9 cellular contexts compared by ENCODE assay signal in the genomic region with DNA sequence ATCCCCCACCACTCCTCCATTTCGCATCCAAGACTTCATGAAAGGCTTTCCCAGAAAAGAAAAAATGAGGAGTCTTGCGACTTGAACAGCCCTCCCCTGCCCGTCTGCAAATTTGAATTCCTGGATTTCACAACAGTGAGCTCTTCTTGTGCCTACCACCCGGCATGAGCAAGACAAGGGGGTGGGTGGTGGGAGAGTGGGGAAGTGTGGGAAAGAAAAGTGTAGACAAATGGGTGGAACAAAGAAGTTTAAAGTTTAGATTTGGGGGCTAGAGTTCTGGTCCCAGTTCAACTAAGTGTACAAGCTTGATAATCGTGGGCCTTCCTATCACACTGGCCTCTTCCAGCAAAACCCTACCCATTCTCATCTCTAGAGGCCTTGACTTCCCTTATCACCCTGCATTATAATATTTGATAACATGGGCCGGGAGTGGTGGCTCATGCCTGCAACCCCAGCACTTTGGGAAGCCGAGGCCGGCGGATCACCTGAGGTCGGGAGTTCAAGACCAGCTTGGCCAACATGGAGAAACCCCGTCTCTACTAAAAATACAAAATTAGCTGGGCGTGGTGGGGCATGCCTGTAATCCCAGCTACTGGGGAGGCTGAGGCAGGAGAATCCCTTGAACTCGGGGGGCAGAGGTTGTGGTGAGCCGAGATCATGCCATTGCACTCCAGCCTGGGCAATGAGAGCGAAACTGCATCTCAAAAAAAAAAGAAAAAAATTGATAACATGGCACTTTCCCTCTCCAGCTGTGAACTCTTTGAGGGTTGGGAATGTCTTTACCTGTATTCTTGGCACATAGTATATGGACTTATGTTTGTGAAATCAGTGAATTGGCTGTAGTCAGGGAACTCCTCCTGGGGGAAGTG. TPM values are rescaled to one million over a fixed set of nuclear protein-coding genes. Genes with fewer than 3 reads are reported as not detected.
DNase-seq lines count a peak whose midpoint lies in the region; ATAC-seq, FAIRE-seq and TF ChIP-seq lines count a peak whose summit lies in the region.
"Had no signal": no experiment of that assay in that cellular context is flagged by ENCODE, and none has a peak within 500 bp of the region (broad histone marks: within the 10 kb centered on the region; RNA-seq: fewer than 3 reads in every experiment).

No MANE protein-coding gene starts in this region.

- ATAC-seq in heart left ventricle = no peak
- no peak for ATAC-seq in left ventricle myocardium superior
- ATAC-seq in K562 = no peak
- ATAC-seq in memory B cell (ENCODE audit: low read depth) = no peak
- no peak for ATAC-seq in HG03442 (IDR thresholded peaks at IDR 0.05; ENCODE audit: unreplicated experiment)

- peak overlapping the region; percentile 80 to 93 for H3K9ac ChIP-seq in K562 (ENCODE audit: insufficient read depth in 1 of 2, low read depth in 2 of 2, low read length in 2 of 2)

- DNase-seq in heart left ventricle = no peak
- DNase-seq in left ventricle myocardium superior = no peak
- peak in 1 of 4 experiments; percentile 59 for DNase-seq in K562 (ENCODE audit: extremely low read depth in 1 of 4, low spot score in 3 of 4)
- no peak for DNase-seq in memory B cell (ENCODE audit: low spot score in 2 of 2)
- DNase-seq in NCI-H1694 treated with DMSO at 0.1 percent for 48 hours (lab: John Stamatoyannopoulos, UW) = no peak
- DNase-seq in DMS79 (lab: John Stamatoyannopoulos, UW) = no peak
- no peak for DNase-seq in NCI-H146 treated with DMSO at 0.1 percent for 48 hours (lab: John Stamatoyannopoulos, UW; ENCODE audit: unreplicated experiment)

- peak overlapping the region; percentile 98 for H3K4me2 ChIP-seq in K562 (ENCODE audit: insufficient read depth, low read length)

- H3K79me2 ChIP-seq in K562 (ENCODE audit: control insufficient read depth, insufficient read depth, low read length) = peaks cover 85% of the 10 kb centered on the region

- peaks cover 8% of the 10 kb centered on the region; the same call in 1 of the 2 replicates for H4K20me1 ChIP-seq in K562 (replicated peaks; ENCODE audit: control insufficient read depth, insufficient read depth, low read length)

- H3K27ac Mint-ChIP-seq in memory B cell = peak overlapping the region; percentile 87

- no TSS peak for BruUV-seq in K562 (replicated peaks; lab: Mats Ljungman, UMichigan)

- H3K36me3 ChIP-seq in heart left ventricle (peaks cover 0 to 40% (median 25%) of the 10 kb centered on the region in 9 donors), K562 (ENCODE audit: control insufficient read depth, insufficient read depth, low read length) (peaks cover 54% of the 10 kb centered on the region)

- no peak for TF ChIP-seq RAD21 in K562 (CRISPR knock-in tag; conservative IDR thresholded peaks at IDR 0.05 in 1 of 2, IDR thresholded peaks at IDR 0.05 in 1 of 2)

- H3K9me1 ChIP-seq in K562 (ENCODE audit: control insufficient read depth, insufficient read depth, low read length) = no peaks in the 10 kb centered on the region

- peak overlapping the region; percentile 94 for H3K4me3 Mint-ChIP-seq in memory B cell

- H3K36me3 Mint-ChIP-seq in memory B cell = peaks cover 19% of the 10 kb centered on the region

- peak overlapping the region; percentile 84 to 95 (median 93) for H3K27ac ChIP-seq in heart left ventricle
- H3K27ac ChIP-seq in K562 (ENCODE audit: extremely low read depth, low read depth, low read length) = peak overlapping the region; percentile 80

- no peak for TF ChIP-seq EP300 in K562 (IDR thresholded peaks at IDR 0.05; ENCODE audit: low read length)

- H3K9me3 Mint-ChIP-seq in memory B cell = no peaks in the 10 kb centered on the region

- peaks cover 66% of the 10 kb centered on the region for H3K4me1 Mint-ChIP-seq in memory B cell

- 53 to 57% (median 55%) methylated on average over 15 of the region's 15 CpGs for WGBS in heart left ventricle, 4 donors
- WGBS in K562 (ENCODE audit: insufficient coverage, low coverage, missing lambda C conversion rate) = 36% methylated on average over 15 of the region's 15 CpGs

- FAIRE-seq in K562 (lab: Jason Lieb, UNC) = no peak
- FAIRE-seq: endometrium had no signal

- intact Hi-C loops in heart left ventricle (cut with DNase I) = loop anchor here in 2 of 10 donors (10.0 kb wide), 1 partner anchor 514 kb away; the partner anchor contains the start of genes AGPAT1 (in 2 of the 2) and RNF5 (in 2 of the 2)
- intact Hi-C loops in left ventricle myocardium superior (cut with micrococcal nuclease) = no loop called here
- intact Hi-C loops in K562 (cut with micrococcal nuclease) = loop anchor here (1.0 to 10.0 kb wide), 2 partner anchors 9 to 514 kb away; partner anchors contain the start of genes AGPAT1, BAG6 and RNF5

- H3K4me3 ChIP-seq in heart left ventricle (peak overlapping the region; percentile 65 to 98 (median 83)), K562 (peak overlapping the region; percentile 52)

- TF ChIP-seq CTCF in heart left ventricle (IDR thresholded peaks at IDR 0.05) (no peak), K562 (IDR thresholded peaks at IDR 0.05 in 2 of 3, conservative IDR thresholded peaks at IDR 0.05 in 1 of 3; ENCODE audit: insufficient read depth in 2 of 3, low read depth in 1 of 3, low read length in 3 of 3) (no peak)

- H3K4me1 ChIP-seq in heart left ventricle (peaks cover 24 to 66% (median 49%) of the 10 kb centered on the region in 12 donors), K562 (replicated peaks in 1 of 2; ENCODE audit: control insufficient read depth in 2 of 2, insufficient read depth in 2 of 2, low read length in 2 of 2) (peaks cover 47 to 65% of the 10 kb centered on the region in 2 experiments)

- H3K27me3 ChIP-seq in heart left ventricle = no peaks in the 10 kb centered on the region
- no peaks in the 10 kb centered on the region for H3K27me3 ChIP-seq in K562 (ENCODE audit: control insufficient read depth in 2 of 2, insufficient read depth in 2 of 2, low read length in 2 of 2)

- CTCF ChIA-PET in K562 (lab: Yijun Ruan, JAX; ENCODE audit: low intra/inter-chr PET ratio) = interaction anchor here (0.9 kb wide), 1 partner anchor 28 kb away, joined by 3 read pairs; no protein-coding TSS in a partner anchor

- no peaks in the 10 kb centered on the region for H3K9me3 ChIP-seq in heart left ventricle
- no peaks in the 10 kb centered on the region for H3K9me3 ChIP-seq in K562 (replicated peaks; ENCODE audit: control insufficient read depth, insufficient read depth, low read depth, low read length)

- no peaks in the 10 kb centered on the region for H3K27me3 Mint-ChIP-seq in memory B cell

- H2AFZ ChIP-seq in K562 (ENCODE audit: low read depth, low read length) = peak overlapping the region; percentile 14

- POLR2A ChIA-PET in K562 (lab: Yijun Ruan, JAX) = interaction anchor here (0.6 to 9.8 kb wide), 42 partner anchors 8 to 1311 kb away, joined by 3 to 267 read pairs (median 5); partner anchors contain the start of genes ABHD16A, APOM, BAG6 and CLIC1

- TF ChIP-seq POLR2A in heart left ventricle (IDR thresholded peaks at IDR 0.05) (no peak), K562 (conservative IDR thresholded peaks at IDR 0.05) (peak; percentile 38; the same call in 1 of the 2 replicates)

- in situ Hi-C loops in K562 (cut with MboI) = loop anchor here (5.0 kb wide), 2 partner anchors 114 to 201 kb away; partner anchors contain the start of genes ATP6V1G2, NEU1 and NFKBIL1

RNA-seq across cellular contexts. Expression of gene C6orf47, which starts 0.7 kb away (rescaled TPM):
- total RNA-seq in heart left ventricle (10 to 100 TPM; 16.5 to 23.8 (median 20.0) TPM), left ventricle myocardium superior (18.6 TPM), K562 (2014; rRNA removed) (43.8 and 44.3 TPM in 2 replicates), K562 (2014; rRNA removed; fragmentation: Illumina TruSeq; extraction: Trizol) (24.7 and 24.9 TPM in 2 replicates), K562 (2015; rRNA removed; fragmentation: Illumina TruSeq; extraction: Trizol) (39.3 and 41.0 TPM in 2 replicates), K562 (2021) (28.0 and 33.2 TPM in 2 replicates)
- polyA plus RNA-seq in heart left ventricle (10 to 100 TPM; 19.4 to 30.9 TPM), K562 (2011; rRNA removed) (11.0 and 14.6 TPM in 2 replicates), K562 (2014; fragmentation: Illumina TruSeq; extraction: Trizol) (27.0 and 33.8 TPM in 2 replicates), K562 (2014; fragmentation: Nextera tagmentation; extraction: Ambion mirVana) (under 1 TPM; 0.14 to 0.27 TPM), K562 (2014; rRNA removed) (38.1 and 38.7 TPM in 2 replicates)
- total RNA-seq in K562 (2011; cell fraction: chromatin; rRNA removed; ENCODE audit: low replicate concordance) = 18.1 and 40.4 TPM in 2 replicates
- 34.1 and 39.2 TPM in 2 replicates for total RNA-seq in K562 (2011; cell fraction: nucleolus; rRNA removed)
- 28.1 and 30.1 TPM in 2 replicates for total RNA-seq in K562 (2011; cell fraction: nucleoplasm; rRNA removed)
- polyA plus RNA-seq in K562 (2011; cell fraction: cytosol; rRNA removed) = 10.6 and 16.9 TPM in 2 replicates
- polyA plus RNA-seq in K562 (2011; cell fraction: nucleus; rRNA removed) = 7.7 and 10.6 TPM in 2 replicates
- 31.5 and 32.4 TPM in 2 replicates for polyA plus RNA-seq in K562 (2012)
- polyA minus RNA-seq in K562 (2011; rRNA and poly(A)+ RNA removed) = 11.3 and 12.1 TPM in 2 replicates
- polyA minus RNA-seq in K562 (2011; cell fraction: cytosol; rRNA and poly(A)+ RNA removed) = 8.6 and 11.6 TPM in 2 replicates
- 14.7 and 20.5 TPM in 2 replicates for polyA minus RNA-seq in K562 (2011; cell fraction: nucleus; rRNA and poly(A)+ RNA removed)

RNA-seq across cellular contexts. Expression of gene GPANK1, which starts 3.6 kb away (rescaled TPM):
- total RNA-seq in heart left ventricle = 10 to 100 TPM; 15.9 to 29.8 (median 19.5) TPM
- 10 to 100 TPM; 19.5 to 24.5 TPM for polyA plus RNA-seq in heart left ventricle
- 19.2 TPM for total RNA-seq in left ventricle myocardium superior
- total RNA-seq in K562 (2011; cell fraction: chromatin; rRNA removed; ENCODE audit: low replicate concordance) = 47.6 and 87.1 TPM in 2 replicates
- 67.0 and 79.7 TPM in 2 replicates for total RNA-seq in K562 (2011; cell fraction: nucleolus; rRNA removed)
- total RNA-seq in K562 (2011; cell fraction: nucleoplasm; rRNA removed) = 60.5 and 67.5 TPM in 2 replicates
- total RNA-seq in K562 (2014; rRNA removed) = 63.9 and 66.3 TPM in 2 replicates
- 33.8 and 41.2 TPM in 2 replicates for total RNA-seq in K562 (2014; rRNA removed; fragmentation: Illumina TruSeq; extraction: Trizol)
- total RNA-seq in K562 (2015; rRNA removed; fragmentation: Illumina TruSeq; extraction: Trizol) = 46.3 and 47.4 TPM in 2 replicates
- 54.6 and 55.4 TPM in 2 replicates for total RNA-seq in K562 (2021)
- polyA plus RNA-seq in K562 (2011; rRNA removed) = 41.7 and 42.6 TPM in 2 replicates
- 55.8 and 78.7 TPM in 2 replicates for polyA plus RNA-seq in K562 (2011; cell fraction: cytosol; rRNA removed)
- polyA plus RNA-seq in K562 (2011; cell fraction: nucleus; rRNA removed) = 44.5 and 50.7 TPM in 2 replicates
- polyA plus RNA-seq in K562 (2012) = 53.6 and 55.1 TPM in 2 replicates
- polyA plus RNA-seq in K562 (2014; fragmentation: Illumina TruSeq; extraction: Trizol) = 97.0 and 111 TPM in 2 replicates
- 10 to 100 TPM; 32.2 to 38.0 TPM for polyA plus RNA-seq in K562 (2014; fragmentation: Nextera tagmentation; extraction: Ambion mirVana)
- polyA plus RNA-seq in K562 (2014; rRNA removed) = 77.8 and 92.2 TPM in 2 replicates
- polyA minus RNA-seq in K562 (2011; rRNA and poly(A)+ RNA removed) = 23.7 and 24.2 TPM in 2 replicates
- 15.0 and 16.1 TPM in 2 replicates for polyA minus RNA-seq in K562 (2011; cell fraction: cytosol; rRNA and poly(A)+ RNA removed)
- 27.9 and 38.1 TPM in 2 replicates for polyA minus RNA-seq in K562 (2011; cell fraction: nucleus; rRNA and poly(A)+ RNA removed)

RNA-seq across cellular contexts. Expression of gene CSNK2B, which starts 4.6 kb away (rescaled TPM):
- total RNA-seq in heart left ventricle = 100 to 1,000 TPM; 111 to 323 (median 116) TPM
- polyA plus RNA-seq in heart left ventricle = 100 to 1,000 TPM; 124 to 203 TPM
- 111 TPM for total RNA-seq in left ventricle myocardium superior
- 260 and 394 TPM in 2 replicates for total RNA-seq in K562 (2011; cell fraction: chromatin; rRNA removed; ENCODE audit: low replicate concordance)
- total RNA-seq in K562 (2011; cell fraction: nucleolus; rRNA removed) = 152 and 173 TPM in 2 replicates
- 222 and 269 TPM in 2 replicates for total RNA-seq in K562 (2011; cell fraction: nucleoplasm; rRNA removed)
- 540 and 633 TPM in 2 replicates for total RNA-seq in K562 (2014; rRNA removed)
- total RNA-seq in K562 (2014; rRNA removed; fragmentation: Illumina TruSeq; extraction: Trizol) = 434 and 461 TPM in 2 replicates
- 501 and 527 TPM in 2 replicates for total RNA-seq in K562 (2015; rRNA removed; fragmentation: Illumina TruSeq; extraction: Trizol)
- 512 and 529 TPM in 2 replicates for total RNA-seq in K562 (2021)
- 120 and 179 TPM in 2 replicates for polyA plus RNA-seq in K562 (2011; rRNA removed)
- 389 and 405 TPM in 2 replicates for polyA plus RNA-seq in K562 (2011; cell fraction: cytosol; rRNA removed)
- polyA plus RNA-seq in K562 (2011; cell fraction: nucleus; rRNA removed) = 398 and 493 TPM in 2 replicates
- 775 and 1,051 TPM in 2 replicates for polyA plus RNA-seq in K562 (2012)
- polyA plus RNA-seq in K562 (2014; fragmentation: Illumina TruSeq; extraction: Trizol) = 1,018 and 1,126 TPM in 2 replicates
- polyA plus RNA-seq in K562 (2014; fragmentation: Nextera tagmentation; extraction: Ambion mirVana) = 100 to 1,000 TPM; 870 to 972 TPM
- polyA plus RNA-seq in K562 (2014; rRNA removed) = 237 and 259 TPM in 2 replicates
- 244 and 291 TPM in 2 replicates for polyA minus RNA-seq in K562 (2011; rRNA and poly(A)+ RNA removed)
- 191 and 211 TPM in 2 replicates for polyA minus RNA-seq in K562 (2011; cell fraction: cytosol; rRNA and poly(A)+ RNA removed)
- 77.7 and 105 TPM in 2 replicates for polyA minus RNA-seq in K562 (2011; cell fraction: nucleus; rRNA and poly(A)+ RNA removed)

RNA-seq across cellular contexts. Expression of gene APOM, which starts 5.5 kb away (rescaled TPM):
- 1 to 10 TPM in 8 of 9 donors, under 1 TPM in 1; 0.54 to 4.3 (median 1.7) TPM for total RNA-seq in heart left ventricle
- 1 to 10 TPM; 2.4 to 6.6 TPM for polyA plus RNA-seq in heart left ventricle
- 2.4 TPM for total RNA-seq in left ventricle myocardium superior
- 6.6 and 7.8 TPM in 2 replicates for total RNA-seq in K562 (2011; cell fraction: chromatin; rRNA removed; ENCODE audit: low replicate concordance)
- 5.1 and 5.3 TPM in 2 replicates for total RNA-seq in K562 (2011; cell fraction: nucleolus; rRNA removed)
- total RNA-seq in K562 (2011; cell fraction: nucleoplasm; rRNA removed) = 9.8 and 10.1 TPM in 2 replicates
- total RNA-seq in K562 (2014; rRNA removed) = 5.7 and 6.6 TPM in 2 replicates
- total RNA-seq in K562 (2014; rRNA removed; fragmentation: Illumina TruSeq; extraction: Trizol) = 10.4 and 10.8 TPM in 2 replicates
- 6.6 and 7.1 TPM in 2 replicates for total RNA-seq in K562 (2015; rRNA removed; fragmentation: Illumina TruSeq; extraction: Trizol)
- total RNA-seq in K562 (2021) = 9.7 and 10.1 TPM in 2 replicates
- polyA plus RNA-seq in K562 (2011; rRNA removed) = 7.7 and 8.6 TPM in 2 replicates
- 10.2 and 18.1 TPM in 2 replicates for polyA plus RNA-seq in K562 (2011; cell fraction: cytosol; rRNA removed)
- polyA plus RNA-seq in K562 (2011; cell fraction: nucleus; rRNA removed) = 13.8 and 20.1 TPM in 2 replicates
- polyA plus RNA-seq in K562 (2012) = 11.4 and 16.2 TPM in 2 replicates
- 13.1 and 17.4 TPM in 2 replicates for polyA plus RNA-seq in K562 (2014; fragmentation: Illumina TruSeq; extraction: Trizol)
- 10 to 100 TPM; 23.9 to 24.3 TPM for polyA plus RNA-seq in K562 (2014; fragmentation: Nextera tagmentation; extraction: Ambion mirVana)
- 10.1 and 13.5 TPM in 2 replicates for polyA plus RNA-seq in K562 (2014; rRNA removed)
- 2.6 and 5.6 TPM in 2 replicates for polyA minus RNA-seq in K562 (2011; rRNA and poly(A)+ RNA removed)
- 2.2 and 3.5 TPM in 2 replicates for polyA minus RNA-seq in K562 (2011; cell fraction: cytosol; rRNA and poly(A)+ RNA removed)
- polyA minus RNA-seq in K562 (2011; cell fraction: nucleus; rRNA and poly(A)+ RNA removed) = 1.6 and 2.3 TPM in 2 replicates

RNA-seq across cellular contexts. Expression of gene LY6G5B, which starts 8.5 kb away (rescaled TPM):
- total RNA-seq in heart left ventricle (10 to 100 TPM in 1 of 9 donors, 1 to 10 TPM in 8; 1.4 to 12.0 (median 4.6) TPM), left ventricle myocardium superior (3.9 TPM), K562 (2014; rRNA removed) (6.0 and 6.3 TPM in 2 replicates), K562 (2014; rRNA removed; fragmentation: Illumina TruSeq; extraction: Trizol) (7.5 and 9.0 TPM in 2 replicates), K562 (2015; rRNA removed; fragmentation: Illumina TruSeq; extraction: Trizol) (6.0 and 7.9 TPM in 2 replicates), K562 (2021) (18.4 and 24.6 TPM in 2 replicates)
- polyA plus RNA-seq in heart left ventricle (1 to 10 TPM; 2.1 to 5.3 TPM), K562 (2011; rRNA removed) (14.6 and 22.5 TPM in 2 replicates), K562 (2014; fragmentation: Illumina TruSeq; extraction: Trizol) (25.9 and 27.0 TPM in 2 replicates), K562 (2014; fragmentation: Nextera tagmentation; extraction: Ambion mirVana) (1 to 10 TPM; 6.6 to 7.2 TPM), K562 (2014; rRNA removed) (16.8 and 19.9 TPM in 2 replicates)
- total RNA-seq in K562 (2011; cell fraction: chromatin; rRNA removed; ENCODE audit: low replicate concordance) = 184 and 285 TPM in 2 replicates
- 96.9 and 102 TPM in 2 replicates for total RNA-seq in K562 (2011; cell fraction: nucleolus; rRNA removed)
- 162 and 291 TPM in 2 replicates for total RNA-seq in K562 (2011; cell fraction: nucleoplasm; rRNA removed)
- polyA plus RNA-seq in K562 (2011; cell fraction: cytosol; rRNA removed) = 5.2 and 9.9 TPM in 2 replicates
- polyA plus RNA-seq in K562 (2011; cell fraction: nucleus; rRNA removed) = 157 and 230 TPM in 2 replicates
- polyA plus RNA-seq in K562 (2012) = 35.6 and 41.6 TPM in 2 replicates
- 15.7 and 17.5 TPM in 2 replicates for polyA minus RNA-seq in K562 (2011; rRNA and poly(A)+ RNA removed)
- polyA minus RNA-seq in K562 (2011; cell fraction: cytosol; rRNA and poly(A)+ RNA removed) = 2.4 and 7.8 TPM in 2 replicates
- polyA minus RNA-seq in K562 (2011; cell fraction: nucleus; rRNA and poly(A)+ RNA removed) = 17.2 and 24.9 TPM in 2 replicates
